Comparison of ENCODE assay signal across 1 cellular context in genomic region chr11:64304316-64305072, GRCh38.
TF ChIP-seq lines count a peak whose summit lies in the region.

No MANE protein-coding gene starts in this region.

TF ChIP-seq in HepG2, 621 proteins besides CTCF, POLR2A, EP300 and RAD21 (continues in another document):
- no peak for TF ChIP-seq ZNF776 (CRISPR knock-in tag; IDR thresholded peaks at IDR 0.05)
- TF ChIP-seq ZNF737 (CRISPR knock-in tag; IDR thresholded peaks at IDR 0.05; ENCODE audit: borderline replicate concordance) = no peak
- TF ChIP-seq NCOR1 (IDR thresholded peaks at IDR 0.05; ENCODE audit: borderline replicate concordance, low read length) = peak; percentile 48; the same call in 1 of the 2 replicates
- peak; percentile 70; the same call in 1 of the 2 replicates for TF ChIP-seq IRF2 (CRISPR knock-in tag; IDR thresholded peaks at IDR 0.05)
- no peak for TF ChIP-seq RELA (CRISPR knock-in tag; IDR thresholded peaks at IDR 0.05)
- TF ChIP-seq POLR2AphosphoS2 (IDR thresholded peaks at IDR 0.05; ENCODE audit: low read depth, low read length) = no peak
- no peak for TF ChIP-seq SNRNP70 (IDR thresholded peaks at IDR 0.05; ENCODE audit: low read depth, low read length)
- 0 out of 2 replicates have a peak, but pooled peaks have one; percentile 77 for TF ChIP-seq SATB2 (CRISPR knock-in tag; IDR thresholded peaks at IDR 0.05)
- no peak for TF ChIP-seq PHF5A (CRISPR knock-in tag; IDR thresholded peaks at IDR 0.05; ENCODE audit: low read depth, unreplicated experiment)
- no peak for TF ChIP-seq ARNT2 (CRISPR knock-in tag; IDR thresholded peaks at IDR 0.05; ENCODE audit: low read depth)
- TF ChIP-seq ZNF224 (CRISPR knock-in tag; IDR thresholded peaks at IDR 0.05) = no peak
- no peak for TF ChIP-seq ZNF441 (CRISPR knock-in tag; IDR thresholded peaks at IDR 0.05; ENCODE audit: borderline replicate concordance)
- no peak for TF ChIP-seq TCF7 (IDR thresholded peaks at IDR 0.05; ENCODE audit: low read depth)
- TF ChIP-seq NR2F6 (IDR thresholded peaks at IDR 0.05) = peak; percentile 36
- TF ChIP-seq NR2F6 (CRISPR knock-in tag; IDR thresholded peaks at IDR 0.05) = 0 out of 2 replicates have a peak, but pooled peaks have one; percentile 15
- TF ChIP-seq ZNF138 (CRISPR knock-in tag; IDR thresholded peaks at IDR 0.05; ENCODE audit: low read depth) = no peak
- no peak for TF ChIP-seq FOXC1 (CRISPR knock-in tag; IDR thresholded peaks at IDR 0.05; ENCODE audit: borderline replicate concordance)
- no peak for TF ChIP-seq PLRG1 (conservative IDR thresholded peaks at IDR 0.05)
- 0 out of 2 replicates have a peak, but pooled peaks have one; percentile 21 for TF ChIP-seq DRAP1 (CRISPR knock-in tag; IDR thresholded peaks at IDR 0.05)
- TF ChIP-seq ZSCAN29 (CRISPR knock-in tag; conservative IDR thresholded peaks at IDR 0.05) = no peak
- no peak for TF ChIP-seq JDP2 (CRISPR knock-in tag; IDR thresholded peaks at IDR 0.05; ENCODE audit: borderline replicate concordance)
- peak; percentile 92 to 95 for TF ChIP-seq HMGXB4 (CRISPR knock-in tag; IDR thresholded peaks at IDR 0.05; ENCODE audit: borderline replicate concordance in 1 of 2, low read depth in 1 of 2)
- peak; percentile 77; the same call in 1 of the 2 replicates for TF ChIP-seq ETV6 (CRISPR knock-in tag; conservative IDR thresholded peaks at IDR 0.05)
- no peak for TF ChIP-seq LBX2 (CRISPR knock-in tag; IDR thresholded peaks at IDR 0.05; ENCODE audit: borderline replicate concordance)
- TF ChIP-seq GATA4 (IDR thresholded peaks at IDR 0.05; ENCODE audit: borderline replicate concordance, low read depth) = no peak
- TF ChIP-seq TOE1 (CRISPR knock-in tag; IDR thresholded peaks at IDR 0.05) = no peak
- no peak for TF ChIP-seq ZNF318 (CRISPR knock-in tag; IDR thresholded peaks at IDR 0.05)
- TF ChIP-seq BCL3 (CRISPR knock-in tag; IDR thresholded peaks at IDR 0.05) = no peak
- no peak for TF ChIP-seq NFATC3 (CRISPR knock-in tag; IDR thresholded peaks at IDR 0.05)
- peak; percentile 32; the same call in 1 of the 2 replicates for TF ChIP-seq FOXJ3 (CRISPR knock-in tag; IDR thresholded peaks at IDR 0.05; ENCODE audit: borderline replicate concordance)
- TF ChIP-seq TRIM24 (CRISPR knock-in tag; IDR thresholded peaks at IDR 0.05) = no peak
- 0 out of 4 replicates have a peak, but pooled peaks of 1 of the 2 experiments have one; percentile 11 for TF ChIP-seq NR2F1 (CRISPR knock-in tag; IDR thresholded peaks at IDR 0.05)
- TF ChIP-seq KDM4B (CRISPR knock-in tag; IDR thresholded peaks at IDR 0.05) = no peak; the same call in 1 of the 2 replicates
- TF ChIP-seq TCF7L2 (IDR thresholded peaks at IDR 0.05; ENCODE audit: low read depth, low read length) = no peak
- no peak for TF ChIP-seq RARG (CRISPR knock-in tag; IDR thresholded peaks at IDR 0.05; ENCODE audit: low read depth)
- TF ChIP-seq SP140L (CRISPR knock-in tag; IDR thresholded peaks at IDR 0.05; ENCODE audit: borderline replicate concordance) = no peak
- TF ChIP-seq KDM2A (CRISPR knock-in tag; IDR thresholded peaks at IDR 0.05; ENCODE audit: borderline replicate concordance, low read depth) = peak; percentile 62
- no peak for TF ChIP-seq AGO1 (IDR thresholded peaks at IDR 0.05; ENCODE audit: low read depth, low read length, poor library complexity, severe bottlenecking)
- TF ChIP-seq KDM5A (IDR thresholded peaks at IDR 0.05; ENCODE audit: borderline replicate concordance, low read length) = no peak; the same call in 1 of the 2 replicates
- TF ChIP-seq ZBTB33 (CRISPR knock-in tag; IDR thresholded peaks at IDR 0.05) = no peak
- no peak for TF ChIP-seq RAD51 (IDR thresholded peaks at IDR 0.05; ENCODE audit: borderline replicate concordance)
- TF ChIP-seq, protein P1, sequence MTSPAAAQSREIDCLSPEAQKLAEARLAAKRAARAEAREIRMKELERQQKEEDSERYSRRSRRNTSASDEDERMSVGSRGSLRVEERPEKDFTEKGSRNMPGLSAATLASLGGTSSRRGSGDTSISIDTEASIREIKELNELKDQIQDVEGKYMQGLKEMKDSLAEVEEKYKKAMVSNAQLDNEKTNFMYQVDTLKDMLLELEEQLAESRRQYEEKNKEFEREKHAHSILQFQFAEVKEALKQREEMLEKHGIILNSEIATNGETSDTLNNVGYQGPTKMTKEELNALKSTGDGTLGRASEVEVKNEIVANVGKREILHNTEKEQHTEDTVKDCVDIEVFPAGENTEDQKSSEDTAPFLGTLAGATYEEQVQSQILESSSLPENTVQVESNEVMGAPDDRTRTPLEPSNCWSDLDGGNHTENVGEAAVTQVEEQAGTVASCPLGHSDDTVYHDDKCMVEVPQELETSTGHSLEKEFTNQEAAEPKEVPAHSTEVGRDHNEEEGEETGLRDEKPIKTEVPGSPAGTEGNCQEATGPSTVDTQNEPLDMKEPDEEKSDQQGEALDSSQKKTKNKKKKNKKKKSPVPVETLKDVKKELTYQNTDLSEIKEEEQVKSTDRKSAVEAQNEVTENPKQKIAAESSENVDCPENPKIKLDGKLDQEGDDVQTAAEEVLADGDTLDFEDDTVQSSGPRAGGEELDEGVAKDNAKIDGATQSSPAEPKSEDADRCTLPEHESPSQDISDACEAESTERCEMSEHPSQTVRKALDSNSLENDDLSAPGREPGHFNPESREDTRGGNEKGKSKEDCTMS (CRISPR knock-in tag; conservative IDR thresholded peaks at IDR 0.05) = no peak
- TF ChIP-seq HINFP (CRISPR knock-in tag; IDR thresholded peaks at IDR 0.05; ENCODE audit: low read depth) = no peak; the same call in 1 of the 2 replicates
- no peak for TF ChIP-seq ZBTB3 (CRISPR knock-in tag; IDR thresholded peaks at IDR 0.05; ENCODE audit: borderline replicate concordance, low read depth)
- peak; percentile 77; the same call in 1 of the 2 replicates for TF ChIP-seq ZNF232 (CRISPR knock-in tag; IDR thresholded peaks at IDR 0.05; ENCODE audit: borderline replicate concordance)
- no peak for TF ChIP-seq ZNF788 (CRISPR knock-in tag; IDR thresholded peaks at IDR 0.05; ENCODE audit: borderline replicate concordance)
